25 cellular contexts compared by ENCODE assay signal in genomic region chr6:3421145-3421544, GRCh38. TPM values are rescaled to one million over a fixed set of nuclear protein-coding genes. Genes with fewer than 3 reads are reported as not detected.
DNase-seq lines count a peak whose midpoint lies in the region; TF ChIP-seq lines count a peak whose summit lies in the region.
"Had no signal": no experiment of that assay in that cellular context is flagged by ENCODE, and none has a peak within 500 bp of the region (broad histone marks: within the 10 kb centered on the region; RNA-seq: fewer than 3 reads in every experiment).

No MANE protein-coding gene starts in this region.

- H3K4me2 ChIP-seq in GM23248 (ENCODE audit: unreplicated experiment) (no peak overlapping the region), smooth muscle cell (peak overlapping the region; percentile 73)
- H3K4me2 ChIP-seq: KMS-11 had no signal

- H3K79me2 ChIP-seq in GM23248 (ENCODE audit: insufficient read depth) (peaks cover 11% of the 10 kb centered on the region; the same call in 1 of the 2 replicates), smooth muscle cell (ENCODE audit: low read depth) (no peaks in the 10 kb centered on the region)

- no peaks in the 10 kb centered on the region for H4K20me1 ChIP-seq in GM23248 (ENCODE audit: insufficient read depth)
- no peaks in the 10 kb centered on the region for H4K20me1 ChIP-seq in smooth muscle cell (ENCODE audit: low read depth)

- peaks cover 48% of the 10 kb centered on the region for H3K4me1 ChIP-seq in GM23248 (ENCODE audit: insufficient read depth)
- H3K4me1 ChIP-seq in SJSA1 (replicated peaks): peaks cover 32% of the 10 kb centered on the region
- H3K4me1 ChIP-seq in esophagus squamous epithelium: peaks cover 34 to 97% (median 42%) of the 10 kb centered on the region in 3 donors
- peaks cover 15% of the 10 kb centered on the region for H3K4me1 ChIP-seq in smooth muscle cell (ENCODE audit: low read depth)

- no peak for TF ChIP-seq CTCF in esophagus squamous epithelium (IDR thresholded peaks at IDR 0.05)
- no peak for TF ChIP-seq CTCF in smooth muscle cell (IDR thresholded peaks at IDR 0.05; ENCODE audit: borderline replicate concordance, insufficient read depth, poor library complexity, severe bottlenecking)

- no peaks in the 10 kb centered on the region for H3K36me3 ChIP-seq in GM23248 (ENCODE audit: low read depth)
- no peaks in the 10 kb centered on the region for H3K36me3 ChIP-seq in SJSA1
- H3K36me3 ChIP-seq in esophagus squamous epithelium: no peaks in the 10 kb centered on the region
- no peaks in the 10 kb centered on the region for H3K36me3 ChIP-seq in smooth muscle cell (ENCODE audit: low read depth)
- H3K36me3 ChIP-seq: Peyer's patch had no signal

- H3K9me2 ChIP-seq in GM23248 (ENCODE audit: insufficient read depth): no peaks in the 10 kb centered on the region

- H2AFZ ChIP-seq in GM23248 (no peak overlapping the region), smooth muscle cell (ENCODE audit: low read depth) (no peak overlapping the region)

- peaks cover 40% of the 10 kb centered on the region for H3F3A ChIP-seq in GM23248 (ENCODE audit: insufficient read depth)
- peaks cover 3% of the 10 kb centered on the region for H3F3A ChIP-seq in smooth muscle cell (ENCODE audit: low read depth)

- 0 out of 2 replicates have a peak overlapping the region, but pooled peaks have one; percentile 62 for H3K27ac ChIP-seq in GM23248
- peak overlapping the region; percentile 50 for H3K27ac ChIP-seq in SJSA1
- H3K27ac ChIP-seq in esophagus squamous epithelium: peak overlapping the region in 3 of 4 donors; percentile 20 to 83 (median 77)
- H3K27ac ChIP-seq in smooth muscle cell (ENCODE audit: low read depth): peak overlapping the region; percentile 79
- H3K27ac ChIP-seq: C4-2B, KMS-11, Peyer's patch had no signal

- intact Hi-C loops in esophagus squamous epithelium (cut with DNase I): no loop called here

- no peaks in the 10 kb centered on the region for H3K9me3 ChIP-seq in GM23248 (ENCODE audit: low read depth)
- no peaks in the 10 kb centered on the region for H3K9me3 ChIP-seq in SJSA1 (replicated peaks)
- no peaks in the 10 kb centered on the region for H3K9me3 ChIP-seq in esophagus squamous epithelium
- no peaks in the 10 kb centered on the region for H3K9me3 ChIP-seq in smooth muscle cell (replicated peaks; ENCODE audit: low read depth)
- H3K9me3 ChIP-seq: A549, Peyer's patch had no signal

- no peaks in the 10 kb centered on the region for H3K27me3 ChIP-seq in GM23248 (replicated peaks; ENCODE audit: insufficient read depth)
- no peaks in the 10 kb centered on the region for H3K27me3 ChIP-seq in SJSA1 (replicated peaks)
- no peaks in the 10 kb centered on the region for H3K27me3 ChIP-seq in esophagus squamous epithelium
- H3K27me3 ChIP-seq in smooth muscle cell (ENCODE audit: low read depth): peaks cover 5% of the 10 kb centered on the region
- H3K27me3 ChIP-seq: Peyer's patch had no signal

- H3K4me3 ChIP-seq in GM23248 (no peak overlapping the region), SJSA1 (no peak overlapping the region), esophagus squamous epithelium (no peak overlapping the region), smooth muscle cell (no peak overlapping the region)
- H3K4me3 ChIP-seq: A549, Peyer's patch had no signal

- TF ChIP-seq POLR2A in esophagus squamous epithelium (IDR thresholded peaks at IDR 0.05): no peak

- no peak for DNase-seq in GM23248
- no peak for DNase-seq in SJSA1 (ENCODE audit: low read depth in 1 of 2, low spot score in 2 of 2)
- no peak for DNase-seq in esophagus squamous epithelium (lab: John Stamatoyannopoulos, UW)
- DNase-seq in smooth muscle cell (lab: John Stamatoyannopoulos, UW; ENCODE audit: unreplicated experiment): no peak
- no peak for DNase-seq in SK-N-DZ (ENCODE audit: low spot score)
- no peak for DNase-seq in activated T-cell treated with anti-CD3 and anti-CD28 coated beads for 4 hours
- DNase-seq in central memory CD4-positive, alpha-beta T cell: no peak
- DNase-seq: CD8-positive, alpha-beta T cell; DMS 273 treated with DMSO at 0.1 percent for 48 hours; DMS79; EL; GDM1; H9; IMR-90; NCI-H1048; NCI-H1417; NCI-H1694; NCI-H2029 treated with DMSO at 0.1 percent for 48 hours; NCI-H2227 treated with DMSO at 0.1 percent for 48 hours; NCI-H526 treated with DMSO at 0.1 percent for 48 hours; Peyer's patch; SHP77 treated with DMSO at 0.1 percent for 48 hours had no signal

- WGBS in GM23248 (ENCODE audit: low coverage in 1 of 2, low lambda C conversion rate in 2 of 2, missing lambda C conversion rate in 2 of 2), 2 experiments: 94 to 98% methylated on average over 3 of the region's 3 CpGs
- 82 to 91% methylated on average over 3 of the region's 3 CpGs for WGBS in esophagus squamous epithelium, 2 donors
- WGBS in smooth muscle cell (ENCODE audit: low lambda C conversion rate): 94% methylated on average over 3 of the region's 3 CpGs

- H3K9ac ChIP-seq in GM23248: no peak overlapping the region
- H3K9ac ChIP-seq in smooth muscle cell (ENCODE audit: low read depth): peak overlapping the region; percentile 27
- H3K9ac ChIP-seq: KMS-11 had no signal

- in situ Hi-C loops in GM23248 (cut with MboI): no loop called here

RNA-seq across cellular contexts. Expression of gene SLC22A23, which starts 35.7 kb away (rescaled TPM):
- 7.3 and 9.5 TPM in 2 replicates for total RNA-seq in GM23248 (2014; rRNA removed; shearing (Covaris generic))
- polyA plus RNA-seq in GM23248 (2016; fragmentation: Nextera tagmentation; extraction: Ambion mirVana) (2.4 TPM in 2 replicates), smooth muscle cell (1.6 and 2.7 TPM in 2 replicates)
- total RNA-seq in SJSA1 (2014; rRNA removed; shearing (Covaris generic)): 0.53 and 2.7 TPM in 2 replicates
- total RNA-seq in esophagus squamous epithelium (10 to 100 TPM; 26.6 to 42.6 (median 37.6) TPM), smooth muscle cell (3.6 and 3.8 TPM in 2 replicates)
- polyA plus RNA-seq in SK-N-DZ (2014; cell fraction: cytosol; rRNA removed): 0.01 TPM in 1 of 2 replicates, not detected in the other
- not detected in 2 replicates for polyA plus RNA-seq in SK-N-DZ (2014; cell fraction: nucleus; rRNA removed)
